1 cellular context compared by ENCODE assay signal in the genomic region with DNA sequence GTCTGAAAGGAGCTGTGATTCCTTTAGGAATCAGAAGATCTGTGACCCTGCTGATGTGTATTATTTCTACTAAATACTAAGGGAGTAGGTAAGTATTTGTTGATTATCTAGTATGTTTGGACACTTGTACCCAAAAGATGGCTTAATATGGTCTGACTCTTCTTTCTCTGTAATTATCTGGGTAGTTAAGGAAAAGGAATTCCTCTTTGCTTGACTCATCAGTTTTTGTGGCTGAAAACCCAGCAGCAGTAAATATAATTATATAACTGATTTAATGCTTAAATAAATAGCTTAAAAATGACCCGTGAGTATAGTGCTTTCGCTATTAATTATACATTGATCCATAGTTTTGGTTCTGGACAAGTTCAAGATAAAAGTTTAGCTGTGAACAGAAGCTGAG.
TF ChIP-seq lines count a peak whose summit lies in the region.

No MANE protein-coding gene starts in this region.

TF ChIP-seq in SK-N-SH treated with all-trans-retinoic acid at 6 μM for 48 hours, 23 proteins besides CTCF, POLR2A, EP300 and RAD21 (continued from another document):
- TF ChIP-seq, protein P1, sequence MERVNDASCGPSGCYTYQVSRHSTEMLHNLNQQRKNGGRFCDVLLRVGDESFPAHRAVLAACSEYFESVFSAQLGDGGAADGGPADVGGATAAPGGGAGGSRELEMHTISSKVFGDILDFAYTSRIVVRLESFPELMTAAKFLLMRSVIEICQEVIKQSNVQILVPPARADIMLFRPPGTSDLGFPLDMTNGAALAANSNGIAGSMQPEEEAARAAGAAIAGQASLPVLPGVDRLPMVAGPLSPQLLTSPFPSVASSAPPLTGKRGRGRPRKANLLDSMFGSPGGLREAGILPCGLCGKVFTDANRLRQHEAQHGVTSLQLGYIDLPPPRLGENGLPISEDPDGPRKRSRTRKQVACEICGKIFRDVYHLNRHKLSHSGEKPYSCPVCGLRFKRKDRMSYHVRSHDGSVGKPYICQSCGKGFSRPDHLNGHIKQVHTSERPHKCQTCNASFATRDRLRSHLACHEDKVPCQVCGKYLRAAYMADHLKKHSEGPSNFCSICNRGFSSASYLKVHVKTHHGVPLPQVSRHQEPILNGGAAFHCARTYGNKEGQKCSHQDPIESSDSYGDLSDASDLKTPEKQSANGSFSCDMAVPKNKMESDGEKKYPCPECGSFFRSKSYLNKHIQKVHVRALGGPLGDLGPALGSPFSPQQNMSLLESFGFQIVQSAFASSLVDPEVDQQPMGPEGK (CRISPR knock-in tag; IDR thresholded peaks at IDR 0.05; ENCODE audit: borderline replicate concordance): no peak
- TF ChIP-seq ISL1 (CRISPR knock-in tag; IDR thresholded peaks at IDR 0.05): peak; percentile 53; the same call in 1 of the 2 replicates
